Comparison of ENCODE assay signal across 14 cellular contexts in genomic region chr1:47859092-47859743, GRCh38.
DNase-seq lines count a peak whose midpoint lies in the region; ATAC-seq and TF ChIP-seq lines count a peak whose summit lies in the region.
"Had no signal": no experiment of that assay in that cellular context is flagged by ENCODE, and none has a peak within 500 bp of the region (broad histone marks: within the 10 kb centered on the region; RNA-seq: fewer than 3 reads in every experiment).

No MANE protein-coding gene starts in this region.

- intact Hi-C loops in mammary epithelial cell (cut with micrococcal nuclease), result no loop called here
- intact Hi-C loops in MCF 10A (cut with micrococcal nuclease), result no loop called here
- intact Hi-C loops in naive thymus-derived CD4-positive, alpha-beta T cell (cut with micrococcal nuclease), result no loop called here

- H4K20me1 ChIP-seq in mammary epithelial cell (ENCODE audit: insufficient read depth, low read length), result no peaks in the 10 kb centered on the region
- H4K20me1 ChIP-seq in osteoblast (ENCODE audit: insufficient read depth, low read length), result no peaks in the 10 kb centered on the region

- H3K27ac ChIP-seq in mammary epithelial cell (ENCODE audit: insufficient read depth, low read depth, low read length) (no peak overlapping the region), foreskin keratinocyte (no peak overlapping the region), osteoblast (ENCODE audit: low read depth, low read length) (no peak overlapping the region)
- no peak overlapping the region for H3K27ac ChIP-seq in naive thymus-derived CD4-positive, alpha-beta T cell (ENCODE audit: low read depth, low read length)

- H3K79me2 ChIP-seq in mammary epithelial cell (ENCODE audit: insufficient read depth, low read length) (no peaks in the 10 kb centered on the region), osteoblast (ENCODE audit: insufficient read depth, low read length) (no peaks in the 10 kb centered on the region)

- no peaks in the 10 kb centered on the region for H3K4me1 Mint-ChIP-seq in MCF 10A (ENCODE audit: insufficient read depth, unreplicated experiment)
- peaks cover 8% of the 10 kb centered on the region for H3K4me1 Mint-ChIP-seq in activated naive CD8-positive, alpha-beta T cell treated with anti-CD3 and anti-CD28 coated beads, Interleukin-2, amount 10 ng/mL, durations not matched to agents 7 days and 5 days
- peaks cover 0 to 7% (median 0%) of the 10 kb centered on the region in 7 donors for H3K4me1 Mint-ChIP-seq in naive thymus-derived CD4-positive, alpha-beta T cell

- dilution Hi-C loops in mammary epithelial cell (cut with HindIII; ENCODE audit: low sequenced_read_pairs), result loop anchor here (5.0 kb wide), 1 partner anchor 83 kb away; no protein-coding TSS in a partner anchor

- H3K36me3 ChIP-seq in mammary epithelial cell (ENCODE audit: insufficient read depth, low read length) (no peaks in the 10 kb centered on the region), osteoblast (ENCODE audit: insufficient read depth, low read length) (no peaks in the 10 kb centered on the region)
- H3K36me3 ChIP-seq in naive thymus-derived CD4-positive, alpha-beta T cell (ENCODE audit: control insufficient read depth in 2 of 3, insufficient read depth in 3 of 3, low read length in 3 of 3), result no peaks in the 10 kb centered on the region

- no peak overlapping the region for H3K9ac ChIP-seq in mammary epithelial cell (ENCODE audit: insufficient read depth, low read length)

- in situ Hi-C loops in mammary epithelial cell (cut with MboI; ENCODE audit: low sequenced_read_pairs in 2 of 2), result no loop called here

- WGBS in mammary epithelial cell (ENCODE audit: low coverage, missing lambda C conversion rate), result 0% methylated on average over 3 of the region's 3 CpGs

- CTCF ChIA-PET in mammary epithelial cell (lab: Charles Lee; ENCODE audit: low non-redundant PET), result no interaction called here
- CTCF ChIA-PET in MCF 10A (lab: Yijun Ruan, JAX), result interaction anchor here (0.6 to 1.6 kb wide), 3 partner anchors 17 to 353 kb away, joined by 3 to 4 read pairs (median 3); no protein-coding TSS in a partner anchor
- CTCF ChIA-PET in naive thymus-derived CD4-positive, alpha-beta T cell (lab: Charles Lee), result no interaction called here

- H3K9me3 Mint-ChIP-seq in MCF 10A (ENCODE audit: unreplicated experiment), result no peaks in the 10 kb centered on the region
- no peaks in the 10 kb centered on the region for H3K9me3 Mint-ChIP-seq in activated naive CD8-positive, alpha-beta T cell treated with anti-CD3 and anti-CD28 coated beads, Interleukin-2, amount 10 ng/mL, durations not matched to agents 7 days and 5 days
- H3K9me3 Mint-ChIP-seq in naive thymus-derived CD4-positive, alpha-beta T cell, result peaks cover 0 to 3% (median 0%) of the 10 kb centered on the region in 11 donors
- H3K9me3 Mint-ChIP-seq: H9 had no signal

- POLR2A ChIA-PET in MCF 10A (lab: Yijun Ruan, JAX), result no interaction called here
- POLR2A ChIA-PET in activated naive CD8-positive, alpha-beta T cell treated with anti-CD3 and anti-CD28 coated beads, Interleukin-2, amount 10 ng/mL, durations not matched to agents 7 days and 5 days (lab: Charles Lee), result no interaction called here
- POLR2A ChIA-PET in naive thymus-derived CD4-positive, alpha-beta T cell (lab: Charles Lee), result no interaction called here

- H3K4me3 Mint-ChIP-seq in MCF 10A (ENCODE audit: unreplicated experiment), result no peak overlapping the region
- no peak overlapping the region for H3K4me3 Mint-ChIP-seq in activated naive CD8-positive, alpha-beta T cell treated with anti-CD3 and anti-CD28 coated beads, Interleukin-2, amount 10 ng/mL, durations not matched to agents 7 days and 5 days
- no peak overlapping the region for H3K4me3 Mint-ChIP-seq in naive thymus-derived CD4-positive, alpha-beta T cell
- H3K4me3 Mint-ChIP-seq: H9 had no signal

- no peak overlapping the region for H3K27ac Mint-ChIP-seq in MCF 10A (ENCODE audit: low read depth, unreplicated experiment)
- H3K27ac Mint-ChIP-seq in activated naive CD8-positive, alpha-beta T cell treated with anti-CD3 and anti-CD28 coated beads, Interleukin-2, amount 10 ng/mL, durations not matched to agents 7 days and 5 days, result no peak overlapping the region
- no peak overlapping the region for H3K27ac Mint-ChIP-seq in naive thymus-derived CD4-positive, alpha-beta T cell

- DNase-seq in mammary epithelial cell (peak; percentile 86), MCF 10A (ENCODE audit: unreplicated experiment) (no peak), foreskin keratinocyte (peak; percentile 62 to 83), nucleus accumbens (lab: John Stamatoyannopoulos, UW) (no peak), osteoblast (ENCODE audit: insufficient read length, low spot score, missing footprints) (no peak)
- peak; percentile 40 for DNase-seq in activated naive CD8-positive, alpha-beta T cell treated with anti-CD3 and anti-CD28 coated beads, Interleukin-2, amount 10 ng/mL, durations not matched to agents 7 days and 5 days
- DNase-seq in stimulated activated CD4-positive, alpha-beta T cell treated with anti-CD3 and anti-CD28 coated beads, Interleukin-4, amount 100 ng/mL, for 4 hours, result no peak
- no peak for DNase-seq in naive thymus-derived CD4-positive, alpha-beta T cell
- DNase-seq: Caco-2, H9, Karpas-422, NCI-H1436 treated with DMSO at 0.1 percent for 48 hours, NCI-H2081, NCI-H510A treated with DMSO at 0.1 percent for 48 hours had no signal

- ATAC-seq in activated naive CD8-positive, alpha-beta T cell treated with anti-CD3 and anti-CD28 coated beads, Interleukin-2, amount 10 ng/mL, durations not matched to agents 7 days and 5 days (ENCODE audit: low read depth), result peak; percentile 60
- ATAC-seq in foreskin keratinocyte, result peak; percentile 68
- ATAC-seq in naive thymus-derived CD4-positive, alpha-beta T cell, result no peak

- H3K4me1 ChIP-seq in mammary epithelial cell (ENCODE audit: insufficient read depth, low read length), result peaks cover 16% of the 10 kb centered on the region
- no peaks in the 10 kb centered on the region for H3K4me1 ChIP-seq in foreskin keratinocyte
- no peaks in the 10 kb centered on the region for H3K4me1 ChIP-seq in osteoblast (ENCODE audit: insufficient read depth, low read length)
- no peaks in the 10 kb centered on the region for H3K4me1 ChIP-seq in naive thymus-derived CD4-positive, alpha-beta T cell (ENCODE audit: control insufficient read depth in 2 of 2, insufficient read depth in 2 of 2, low read length in 2 of 2)
- H3K4me1 ChIP-seq: Caco-2 had no signal

- H3K9me3 ChIP-seq in mammary epithelial cell (replicated peaks; ENCODE audit: insufficient read depth, low read length) (no peaks in the 10 kb centered on the region), osteoblast (ENCODE audit: low read depth, low read length) (no peaks in the 10 kb centered on the region)
- no peaks in the 10 kb centered on the region for H3K9me3 ChIP-seq in naive thymus-derived CD4-positive, alpha-beta T cell (ENCODE audit: control insufficient read depth in 2 of 3, low read length in 3 of 3)
- H3K9me3 ChIP-seq: Caco-2 had no signal

- TF ChIP-seq CTCF in mammary epithelial cell (conservative IDR thresholded peaks at IDR 0.05 in 1 of 2, IDR thresholded peaks at IDR 0.05 in 1 of 2; ENCODE audit: extremely low read depth in 1 of 2, insufficient read depth in 1 of 2, low read depth in 1 of 2, low read length in 2 of 2) (no peak), MCF 10A (IDR thresholded peaks at IDR 0.05; ENCODE audit: unreplicated experiment) (no peak), foreskin keratinocyte (conservative IDR thresholded peaks at IDR 0.05) (no peak), osteoblast (IDR thresholded peaks at IDR 0.05; ENCODE audit: extremely low read depth, low read depth, low read length) (no peak)

- no peak overlapping the region for H2AFZ ChIP-seq in mammary epithelial cell (ENCODE audit: low read depth, low read length)
- H2AFZ ChIP-seq in osteoblast (ENCODE audit: low read length), result no peak overlapping the region

- BruUV-seq in mammary epithelial cell (replicated peaks; lab: Mats Ljungman, UMichigan) (no TSS peak), MCF 10A (replicated peaks; lab: Mats Ljungman, UMichigan) (no TSS peak)

- H3K4me3 ChIP-seq in mammary epithelial cell (replicated peaks in 1 of 3; ENCODE audit: insufficient read depth in 1 of 3, low read depth in 2 of 3, low read length in 3 of 3), result no peak overlapping the region
- no peak overlapping the region for H3K4me3 ChIP-seq in osteoblast (ENCODE audit: insufficient read depth, low read length)
- H3K4me3 ChIP-seq in naive thymus-derived CD4-positive, alpha-beta T cell (ENCODE audit: low read length), result no peak overlapping the region

- H3K36me3 Mint-ChIP-seq in MCF 10A (ENCODE audit: insufficient read depth, unreplicated experiment), result peaks cover 6% of the 10 kb centered on the region
- no peaks in the 10 kb centered on the region for H3K36me3 Mint-ChIP-seq in activated naive CD8-positive, alpha-beta T cell treated with anti-CD3 and anti-CD28 coated beads, Interleukin-2, amount 10 ng/mL, durations not matched to agents 7 days and 5 days
- H3K36me3 Mint-ChIP-seq in naive thymus-derived CD4-positive, alpha-beta T cell, result no peaks in the 10 kb centered on the region

- H3K27me3 Mint-ChIP-seq in MCF 10A (ENCODE audit: insufficient read depth, unreplicated experiment), result no peaks in the 10 kb centered on the region
- H3K27me3 Mint-ChIP-seq in activated naive CD8-positive, alpha-beta T cell treated with anti-CD3 and anti-CD28 coated beads, Interleukin-2, amount 10 ng/mL, durations not matched to agents 7 days and 5 days, result peaks cover 35% of the 10 kb centered on the region
- peaks cover 0 to 13% (median 6%) of the 10 kb centered on the region in 5 donors for H3K27me3 Mint-ChIP-seq in naive thymus-derived CD4-positive, alpha-beta T cell

- H3K4me2 ChIP-seq in mammary epithelial cell (ENCODE audit: insufficient read depth, low read depth, low read length) (no peak overlapping the region), osteoblast (ENCODE audit: insufficient read depth, low read length) (no peak overlapping the region)

- no peaks in the 10 kb centered on the region for H3K27me3 ChIP-seq in mammary epithelial cell (ENCODE audit: insufficient read depth, low read length)
- no peaks in the 10 kb centered on the region for H3K27me3 ChIP-seq in foreskin keratinocyte
- no peaks in the 10 kb centered on the region for H3K27me3 ChIP-seq in osteoblast (ENCODE audit: insufficient read depth, low read length)
- no peaks in the 10 kb centered on the region for H3K27me3 ChIP-seq in naive thymus-derived CD4-positive, alpha-beta T cell (ENCODE audit: control insufficient read depth in 2 of 2, insufficient read depth in 2 of 2, low read length in 2 of 2)

Comparison
In these comparisons a context has a peak if more than half of its experiments do, and no peak if none do; other contexts are left out.
1. DNase-seq: peak in mammary epithelial cell (single experiment), activated naive CD8-positive, alpha-beta T cell treated with anti-CD3 and anti-CD28 coated beads, Interleukin-2, amount 10 ng/mL, durations not matched to agents 7 days and 5 days (single experiment) and foreskin keratinocyte (2 of 2); none in MCF 10A (single experiment), stimulated activated CD4-positive, alpha-beta T cell treated with anti-CD3 and anti-CD28 coated beads, Interleukin-4, amount 100 ng/mL, for 4 hours (0 of 2), nucleus accumbens (0 of 56), osteoblast (single experiment) and naive thymus-derived CD4-positive, alpha-beta T cell (0 of 9).